21 cellular contexts compared by ENCODE assay signal in the genomic region with DNA sequence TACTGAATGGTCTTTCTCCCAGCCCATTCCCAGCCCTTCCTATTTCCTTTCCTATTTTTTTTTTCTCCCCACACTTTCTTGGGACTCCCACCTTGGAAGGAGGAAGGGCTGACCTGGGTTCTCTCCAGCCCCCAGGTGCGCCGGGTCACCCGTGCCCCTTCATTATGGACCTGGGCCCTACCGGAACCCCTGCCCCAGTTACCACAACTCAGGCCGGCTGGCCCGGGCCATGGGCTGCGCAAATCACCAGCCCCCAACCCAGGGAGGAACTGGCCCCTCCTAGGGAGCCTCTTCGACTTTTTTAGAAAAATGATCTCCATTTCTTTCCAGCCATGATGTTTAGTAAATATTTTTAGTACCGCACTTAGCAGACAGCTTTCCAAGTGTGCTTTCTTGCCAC.
"Had no signal": no experiment of that assay in that cellular context is flagged by ENCODE, and none has a peak within 500 bp of the region (broad histone marks: within the 10 kb centered on the region; RNA-seq: fewer than 3 reads in every experiment).

No MANE protein-coding gene starts in this region.

- H3K36me3 ChIP-seq: neutrophil, prostate gland, right atrium auricular region, transverse colon had no signal

- H3K27me3 ChIP-seq: dorsolateral prefrontal cortex, gastroesophageal sphincter, heart left ventricle, hepatocyte, neutrophil, right atrium auricular region, spleen, transverse colon had no signal

- H3K79me2 ChIP-seq: hepatocyte had no signal

- H3K9me3 ChIP-seq: gastroesophageal sphincter, heart left ventricle, left ventricle myocardium inferior, lower lobe of right lung, neutrophil, prostate gland, right atrium auricular region, spleen, transverse colon had no signal

- H3K27ac ChIP-seq: dorsolateral prefrontal cortex, gastroesophageal sphincter, heart left ventricle, hepatocyte, left ventricle myocardium inferior, lower lobe of right lung, neutrophil, prostate gland, right atrium auricular region, skin epidermis, spleen, transverse colon had no signal

- H3K4me3 ChIP-seq: dorsolateral prefrontal cortex, gastroesophageal sphincter, heart left ventricle, hepatocyte, left ventricle myocardium inferior, lower lobe of right lung, prostate gland, right atrium auricular region, skin epidermis, spleen, transverse colon had no signal

- H3K9me3 Mint-ChIP-seq: naive thymus-derived CD8-positive, alpha-beta T cell; stimulated activated naive B cell treated with anti-CD40 and anti-IgM and Interleukin-4, amounts not matched to agents 10 μg/mL and 1 μg/mL and 100 μg/mL, for 72 hours; stimulated activated naive CD8-positive, alpha-beta T cell treated with anti-CD3 and anti-CD28 coated beads, Interleukin-15, Interleukin-2, amounts not matched to agents 100 ng/mL and 50 ng/mL, for 24 hours had no signal

- H3K27me3 Mint-ChIP-seq: naive thymus-derived CD8-positive, alpha-beta T cell; stimulated activated naive B cell treated with anti-CD40 and anti-IgM and Interleukin-4, amounts not matched to agents 10 μg/mL and 1 μg/mL and 100 μg/mL, for 72 hours; stimulated activated naive CD8-positive, alpha-beta T cell treated with anti-CD3 and anti-CD28 coated beads, Interleukin-15, Interleukin-2, amounts not matched to agents 100 ng/mL and 50 ng/mL, for 24 hours had no signal

- H3K27ac Mint-ChIP-seq: naive thymus-derived CD8-positive, alpha-beta T cell; stimulated activated naive B cell treated with anti-CD40 and anti-IgM and Interleukin-4, amounts not matched to agents 10 μg/mL and 1 μg/mL and 100 μg/mL, for 72 hours; stimulated activated naive CD8-positive, alpha-beta T cell treated with anti-CD3 and anti-CD28 coated beads, Interleukin-15, Interleukin-2, amounts not matched to agents 100 ng/mL and 50 ng/mL, for 24 hours had no signal

- DNase-seq: caudate nucleus; effector CD4-positive, alpha-beta T cell; foreskin fibroblast; heart left ventricle; kidney glomerular epithelial cell; left colon; left ventricle myocardium inferior; lower lobe of right lung; naive thymus-derived CD8-positive, alpha-beta T cell; spleen; stimulated activated CD4-positive, alpha-beta T cell treated with anti-CD3 and anti-CD28 coated beads, Interleukin-4, amount 100 ng/mL, for 4 hours; stimulated activated naive B cell treated with anti-CD40 and anti-IgM and Interleukin-4, amounts not matched to agents 10 μg/mL and 1 μg/mL and 100 μg/mL, for 72 hours; transverse colon had no signal

- H3K4me3 Mint-ChIP-seq: naive thymus-derived CD8-positive, alpha-beta T cell; stimulated activated naive B cell treated with anti-CD40 and anti-IgM and Interleukin-4, amounts not matched to agents 10 μg/mL and 1 μg/mL and 100 μg/mL, for 72 hours; stimulated activated naive CD8-positive, alpha-beta T cell treated with anti-CD3 and anti-CD28 coated beads, Interleukin-15, Interleukin-2, amounts not matched to agents 100 ng/mL and 50 ng/mL, for 24 hours had no signal

- H2AFZ ChIP-seq: hepatocyte had no signal

- ATAC-seq: gastroesophageal sphincter; heart left ventricle; left colon; lower lobe of right lung; naive thymus-derived CD8-positive, alpha-beta T cell; stimulated activated naive B cell treated with anti-CD40 and anti-IgM and Interleukin-4, amounts not matched to agents 10 μg/mL and 1 μg/mL and 100 μg/mL, for 72 hours had no signal

- H3K4me1 ChIP-seq: gastroesophageal sphincter, heart left ventricle, left ventricle myocardium inferior, lower lobe of right lung, prostate gland, right atrium auricular region, transverse colon had no signal

- H3K4me2 ChIP-seq: hepatocyte had no signal
